In the genomic region with DNA sequence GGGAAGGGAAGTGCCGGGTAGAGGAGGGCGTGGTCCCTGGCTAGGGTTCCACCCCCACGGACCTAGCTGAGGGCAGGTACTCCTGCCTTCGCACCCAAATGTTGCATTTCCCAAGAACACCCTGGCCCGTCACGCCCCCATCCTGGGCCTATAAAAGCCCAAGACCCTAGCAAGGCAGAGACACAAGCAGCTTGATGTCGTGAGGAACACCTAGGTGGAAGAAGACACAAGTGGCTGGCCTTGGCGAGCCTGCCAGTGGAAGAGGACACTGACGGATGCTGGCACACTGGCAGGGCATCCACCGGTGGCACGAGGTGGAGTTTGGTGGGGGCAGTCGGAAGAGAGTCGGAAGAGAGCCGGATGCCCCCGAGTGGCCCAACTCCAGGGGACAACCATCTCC, we compare ENCODE assay signal across 36 cellular contexts.
"Had no signal": no experiment of that assay in that cellular context is flagged by ENCODE, and none has a peak within 500 bp of the region (broad histone marks: within the 10 kb centered on the region; RNA-seq: fewer than 3 reads in every experiment).

No MANE protein-coding gene starts in this region.

- H3K27me3 ChIP-seq: adrenal gland, body of pancreas, brain microvascular endothelial cell, breast epithelium had no signal

- H3K4me1 ChIP-seq: adrenal gland, body of pancreas, breast epithelium had no signal

- H3K27ac ChIP-seq: adrenal gland, body of pancreas, brain microvascular endothelial cell, breast epithelium, VCaP had no signal

- H3K27ac Mint-ChIP-seq: activated B cell treated with CpG ODN at 0.5 μM for 24 hours; activated CD4-positive, alpha-beta memory T cell treated with anti-CD3 and anti-CD28 coated beads for 36 hours; activated CD4-positive, alpha-beta T cell treated with anti-CD3 and anti-CD28 coated beads, Interleukin-2, amount 10 ng/mL, durations not matched to agents 24 days and 14 days; activated CD8-positive, alpha-beta T cell treated with anti-CD3 and anti-CD28 coated beads for 36 hours; activated naive CD4-positive, alpha-beta T cell treated with anti-CD3 and anti-CD28 coated beads for 36 hours; activated naive CD4-positive, alpha-beta T cell treated with anti-CD3 and anti-CD28 coated beads, Interleukin-2, amount 50 U/mL, for 72 hours; activated naive CD8-positive, alpha-beta T cell treated with anti-CD3 and anti-CD28 coated beads for 36 hours; activated T-cell treated with anti-CD3 and anti-CD28 coated beads, Interleukin-2, amount 50 U/mL, for 72 hours; activated T-helper 1 cell treated with anti-CD3 and anti-CD28 coated beads, Interleukin-12 subunit alpha, Interleukin-12 subunit beta, Interleukin-2, Interleukin-4 antibody, amounts not matched to agents 30 ng/mL and 10 ng/mL and 1 ng/mL, durations not matched to agents 14 hours and 24 hours and 36 hours; activated T-helper 17 cell treated with anti-CD3 and anti-CD28 coated beads, Interleukin-2, amount 50 U/mL, for 72 hours; T-helper 1 cell treated with Interleukin-12 subunit alpha and Interleukin-12 subunit beta and Interleukin-4 antibody, amounts not matched to agents 30 μg/mL and 1 μg/mL, for 36 hours; T-helper 2 cell treated with Interferon-gamma antibody and Interleukin-4, amounts not matched to agents 5 μg/mL and 100 μg/mL, for 36 hours had no signal

- ATAC-seq: activated CD8-positive, alpha-beta T cell treated with anti-CD3 and anti-CD28 coated beads for 36 hours; activated naive CD4-positive, alpha-beta T cell treated with anti-CD3 and anti-CD28 coated beads, Interleukin-2, amount 50 U/mL, for 72 hours; activated T-cell treated with anti-CD3 and anti-CD28 coated beads, Interleukin-2, amount 50 U/mL, for 4 hours; activated T-cell treated with anti-CD3 and anti-CD28 coated beads, Interleukin-2, amount 50 U/mL, for 72 hours; activated T-helper 17 cell treated with anti-CD3 and anti-CD28 coated beads, Interleukin-2, amount 50 U/mL, for 72 hours; body of pancreas had no signal

- H3K36me3 ChIP-seq: adrenal gland, brain microvascular endothelial cell, breast epithelium had no signal

- H3K4me3 Mint-ChIP-seq: activated B cell treated with CpG ODN at 0.5 μM for 24 hours; activated CD4-positive, alpha-beta memory T cell treated with anti-CD3 and anti-CD28 coated beads for 36 hours; activated CD4-positive, alpha-beta T cell treated with anti-CD3 and anti-CD28 coated beads, Interleukin-2, amount 10 ng/mL, durations not matched to agents 24 days and 14 days; activated CD8-positive, alpha-beta T cell treated with anti-CD3 and anti-CD28 coated beads for 36 hours; activated naive CD4-positive, alpha-beta T cell treated with anti-CD3 and anti-CD28 coated beads for 36 hours; activated naive CD8-positive, alpha-beta T cell treated with anti-CD3 and anti-CD28 coated beads for 36 hours; activated T-cell treated with anti-CD3 and anti-CD28 coated beads, Interleukin-2, amount 50 U/mL, for 4 hours; activated T-cell treated with anti-CD3 and anti-CD28 coated beads, Interleukin-2, amount 50 U/mL, for 72 hours; activated T-helper 1 cell treated with anti-CD3 and anti-CD28 coated beads, Interleukin-12 subunit alpha, Interleukin-12 subunit beta, Interleukin-2, Interleukin-4 antibody, amounts not matched to agents 30 ng/mL and 10 ng/mL and 1 ng/mL, durations not matched to agents 14 hours and 24 hours and 36 hours; activated T-helper 17 cell treated with anti-CD3 and anti-CD28 coated beads, Interleukin-2, amount 50 U/mL, for 72 hours; central memory CD8-positive, alpha-beta T cell; T-helper 1 cell treated with Interleukin-12 subunit alpha and Interleukin-12 subunit beta and Interleukin-4 antibody, amounts not matched to agents 30 μg/mL and 1 μg/mL, for 36 hours; T-helper 2 cell treated with Interferon-gamma antibody and Interleukin-4, amounts not matched to agents 5 μg/mL and 100 μg/mL, for 36 hours had no signal

- H3K27me3 Mint-ChIP-seq: activated B cell treated with CpG ODN at 0.5 μM for 24 hours; activated CD4-positive, alpha-beta memory T cell treated with anti-CD3 and anti-CD28 coated beads for 36 hours; activated CD4-positive, alpha-beta T cell treated with anti-CD3 and anti-CD28 coated beads, Interleukin-2, amount 10 ng/mL, durations not matched to agents 24 days and 14 days; activated CD8-positive, alpha-beta T cell treated with anti-CD3 and anti-CD28 coated beads for 36 hours; activated T-helper 17 cell treated with anti-CD3 and anti-CD28 coated beads, Interleukin-2, amount 50 U/mL, for 72 hours; central memory CD8-positive, alpha-beta T cell had no signal

- H3K9me3 ChIP-seq: adrenal gland, body of pancreas, breast epithelium had no signal

- H3K4me1 Mint-ChIP-seq: activated CD4-positive, alpha-beta T cell treated with anti-CD3 and anti-CD28 coated beads, Interleukin-2, amount 10 ng/mL, durations not matched to agents 24 days and 14 days; activated naive CD8-positive, alpha-beta T cell treated with anti-CD3 and anti-CD28 coated beads for 36 hours; activated T-helper 17 cell treated with anti-CD3 and anti-CD28 coated beads, Interleukin-2, amount 50 U/mL, for 72 hours; central memory CD8-positive, alpha-beta T cell had no signal

- H3K4me3 ChIP-seq: adrenal gland, body of pancreas, breast epithelium had no signal

- DNase-seq: activated B cell treated with CpG ODN at 0.5 μM for 24 hours; activated CD4-positive, alpha-beta memory T cell treated with anti-CD3 and anti-CD28 coated beads for 36 hours; activated CD4-positive, alpha-beta T cell treated with anti-CD3 and anti-CD28 coated beads for 4 hours; activated CD4-positive, alpha-beta T cell treated with anti-CD3 and anti-CD28 coated beads, Interleukin-2, amount 10 ng/mL, durations not matched to agents 24 days and 14 days; activated CD4-positive, alpha-beta T cell treated with anti-CD3 and anti-CD28 coated beads, Interleukin-2, amount 50 U/mL, for 1 hour; activated CD4-positive, alpha-beta T cell treated with anti-CD3 and anti-CD28 coated beads, Interleukin-2, amount 50 U/mL, for 4 hours; activated CD4-positive, CD25-positive, alpha-beta regulatory T cell treated with anti-CD3 and anti-CD28 coated beads, Interleukin-2, amount 50 U/mL, for 72 hours; activated CD8-positive, alpha-beta memory T cell treated with anti-CD3 and anti-CD28 coated beads, Interleukin-2, amount 50 U/mL, for 4 hours; activated CD8-positive, alpha-beta T cell treated with anti-CD3 and anti-CD28 coated beads for 36 hours; activated effector memory CD4-positive, alpha-beta T cell treated with anti-CD3 and anti-CD28 coated beads, Interleukin-2, amount 50 U/mL, for 16 hours; activated gamma-delta T cell treated with Interleukin-2 at 50 U/mL for 16 hours; activated naive CD4-positive, alpha-beta T cell; activated naive CD4-positive, alpha-beta T cell treated with anti-CD3 and anti-CD28 coated beads for 36 hours; activated naive CD4-positive, alpha-beta T cell treated with anti-CD3 and anti-CD28 coated beads, Interleukin-2, amount 50 U/mL, for 16 hours; activated naive CD8-positive, alpha-beta T cell treated with anti-CD3 and anti-CD28 coated beads for 36 hours; activated T-cell treated with anti-CD3 and anti-CD28 coated beads for 4 hours; activated T-cell treated with anti-CD3 and anti-CD28 coated beads, Interleukin-2, amount 50 U/mL, for 1 hour; activated T-cell treated with anti-CD3 and anti-CD28 coated beads, Interleukin-2, amount 50 U/mL, for 4 hours; activated T-cell treated with anti-CD3 and anti-CD28 coated beads, Interleukin-2, amount 50 U/mL, for 72 hours; adrenal gland; amniotic stem cell; aorta; body of pancreas; brain microvascular endothelial cell; SW 1271; T-helper 1 cell; T-helper 2 cell; T-helper 9 cell had no signal

- H3K36me3 Mint-ChIP-seq: activated CD4-positive, alpha-beta memory T cell treated with anti-CD3 and anti-CD28 coated beads for 36 hours; activated naive CD4-positive, alpha-beta T cell treated with anti-CD3 and anti-CD28 coated beads, Interleukin-2, amount 50 U/mL, for 72 hours; activated naive CD8-positive, alpha-beta T cell treated with anti-CD3 and anti-CD28 coated beads for 36 hours had no signal

- H3K9me3 Mint-ChIP-seq: activated B cell treated with CpG ODN at 0.5 μM for 24 hours; activated CD4-positive, alpha-beta memory T cell treated with anti-CD3 and anti-CD28 coated beads for 36 hours; activated CD4-positive, alpha-beta T cell treated with anti-CD3 and anti-CD28 coated beads, Interleukin-2, amount 10 ng/mL, durations not matched to agents 24 days and 14 days; activated CD8-positive, alpha-beta T cell treated with anti-CD3 and anti-CD28 coated beads for 36 hours; activated naive CD4-positive, alpha-beta T cell treated with anti-CD3 and anti-CD28 coated beads for 36 hours; activated naive CD8-positive, alpha-beta T cell treated with anti-CD3 and anti-CD28 coated beads for 36 hours; activated T-cell treated with anti-CD3 and anti-CD28 coated beads, Interleukin-2, amount 50 U/mL, for 4 hours; activated T-helper 1 cell treated with anti-CD3 and anti-CD28 coated beads, Interleukin-12 subunit alpha, Interleukin-12 subunit beta, Interleukin-2, Interleukin-4 antibody, amounts not matched to agents 30 ng/mL and 10 ng/mL and 1 ng/mL, durations not matched to agents 14 hours and 24 hours and 36 hours; T-helper 1 cell treated with Interleukin-12 subunit alpha and Interleukin-12 subunit beta and Interleukin-4 antibody, amounts not matched to agents 30 μg/mL and 1 μg/mL, for 36 hours; T-helper 2 cell treated with Interferon-gamma antibody and Interleukin-4, amounts not matched to agents 5 μg/mL and 100 μg/mL, for 36 hours had no signal
